In genomic region chr5:102296229-102296817, GRCh38 we compare ENCODE assay signal across 1 cellular context.
A peak's percentile ranks its signal among the peaks of the same experiment; 100 is the strongest.
TF ChIP-seq lines count a peak whose summit lies in the region.

A gene with protein sequence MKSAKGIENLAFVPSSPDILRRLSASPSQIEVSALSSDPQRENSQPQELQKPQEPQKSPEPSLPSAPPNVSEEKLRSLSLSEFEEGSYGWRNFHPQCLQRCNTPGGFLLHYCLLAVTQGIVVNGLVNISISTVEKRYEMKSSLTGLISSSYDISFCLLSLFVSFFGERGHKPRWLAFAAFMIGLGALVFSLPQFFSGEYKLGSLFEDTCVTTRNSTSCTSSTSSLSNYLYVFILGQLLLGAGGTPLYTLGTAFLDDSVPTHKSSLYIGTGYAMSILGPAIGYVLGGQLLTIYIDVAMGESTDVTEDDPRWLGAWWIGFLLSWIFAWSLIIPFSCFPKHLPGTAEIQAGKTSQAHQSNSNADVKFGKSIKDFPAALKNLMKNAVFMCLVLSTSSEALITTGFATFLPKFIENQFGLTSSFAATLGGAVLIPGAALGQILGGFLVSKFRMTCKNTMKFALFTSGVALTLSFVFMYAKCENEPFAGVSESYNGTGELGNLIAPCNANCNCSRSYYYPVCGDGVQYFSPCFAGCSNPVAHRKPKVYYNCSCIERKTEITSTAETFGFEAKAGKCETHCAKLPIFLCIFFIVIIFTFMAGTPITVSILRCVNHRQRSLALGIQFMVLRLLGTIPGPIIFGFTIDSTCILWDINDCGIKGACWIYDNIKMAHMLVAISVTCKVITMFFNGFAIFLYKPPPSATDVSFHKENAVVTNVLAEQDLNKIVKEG (minus strand): TSS chr5:102296284. CDS start chr5:102296262, 22 bp downstream.

TF ChIP-seq in H1, 55 proteins besides CTCF, POLR2A, EP300 and RAD21 (continued from another document):
- TF ChIP-seq HDAC2 (IDR thresholded peaks at IDR 0.05; ENCODE audit: borderline replicate concordance in 1 of 2, low read depth in 2 of 2, low read length in 2 of 2), result peak; percentile 54 to 57; a peak in 2 of 4 replicates
- no peak for TF ChIP-seq NRF1 (IDR thresholded peaks at IDR 0.05; ENCODE audit: low read depth, low read length)
- 0 out of 2 replicates have a peak, but pooled peaks have one; percentile 36 for TF ChIP-seq JUND (IDR thresholded peaks at IDR 0.05; ENCODE audit: low read length)
- no peak for TF ChIP-seq HDAC6 (IDR thresholded peaks at IDR 0.05; ENCODE audit: low read depth, low read length)
- no peak for TF ChIP-seq MAFK (IDR thresholded peaks at IDR 0.05; ENCODE audit: low read depth, low read length)
- no peak for TF ChIP-seq BRCA1 (IDR thresholded peaks at IDR 0.05; ENCODE audit: low read depth, low read length)
- TF ChIP-seq SP2 (IDR thresholded peaks at IDR 0.05; ENCODE audit: low read length), result no peak
- peak; percentile 48; the same call in 1 of the 2 replicates for TF ChIP-seq TEAD4 (IDR thresholded peaks at IDR 0.05; ENCODE audit: low read depth, low read length)
- TF ChIP-seq, protein P1, sequence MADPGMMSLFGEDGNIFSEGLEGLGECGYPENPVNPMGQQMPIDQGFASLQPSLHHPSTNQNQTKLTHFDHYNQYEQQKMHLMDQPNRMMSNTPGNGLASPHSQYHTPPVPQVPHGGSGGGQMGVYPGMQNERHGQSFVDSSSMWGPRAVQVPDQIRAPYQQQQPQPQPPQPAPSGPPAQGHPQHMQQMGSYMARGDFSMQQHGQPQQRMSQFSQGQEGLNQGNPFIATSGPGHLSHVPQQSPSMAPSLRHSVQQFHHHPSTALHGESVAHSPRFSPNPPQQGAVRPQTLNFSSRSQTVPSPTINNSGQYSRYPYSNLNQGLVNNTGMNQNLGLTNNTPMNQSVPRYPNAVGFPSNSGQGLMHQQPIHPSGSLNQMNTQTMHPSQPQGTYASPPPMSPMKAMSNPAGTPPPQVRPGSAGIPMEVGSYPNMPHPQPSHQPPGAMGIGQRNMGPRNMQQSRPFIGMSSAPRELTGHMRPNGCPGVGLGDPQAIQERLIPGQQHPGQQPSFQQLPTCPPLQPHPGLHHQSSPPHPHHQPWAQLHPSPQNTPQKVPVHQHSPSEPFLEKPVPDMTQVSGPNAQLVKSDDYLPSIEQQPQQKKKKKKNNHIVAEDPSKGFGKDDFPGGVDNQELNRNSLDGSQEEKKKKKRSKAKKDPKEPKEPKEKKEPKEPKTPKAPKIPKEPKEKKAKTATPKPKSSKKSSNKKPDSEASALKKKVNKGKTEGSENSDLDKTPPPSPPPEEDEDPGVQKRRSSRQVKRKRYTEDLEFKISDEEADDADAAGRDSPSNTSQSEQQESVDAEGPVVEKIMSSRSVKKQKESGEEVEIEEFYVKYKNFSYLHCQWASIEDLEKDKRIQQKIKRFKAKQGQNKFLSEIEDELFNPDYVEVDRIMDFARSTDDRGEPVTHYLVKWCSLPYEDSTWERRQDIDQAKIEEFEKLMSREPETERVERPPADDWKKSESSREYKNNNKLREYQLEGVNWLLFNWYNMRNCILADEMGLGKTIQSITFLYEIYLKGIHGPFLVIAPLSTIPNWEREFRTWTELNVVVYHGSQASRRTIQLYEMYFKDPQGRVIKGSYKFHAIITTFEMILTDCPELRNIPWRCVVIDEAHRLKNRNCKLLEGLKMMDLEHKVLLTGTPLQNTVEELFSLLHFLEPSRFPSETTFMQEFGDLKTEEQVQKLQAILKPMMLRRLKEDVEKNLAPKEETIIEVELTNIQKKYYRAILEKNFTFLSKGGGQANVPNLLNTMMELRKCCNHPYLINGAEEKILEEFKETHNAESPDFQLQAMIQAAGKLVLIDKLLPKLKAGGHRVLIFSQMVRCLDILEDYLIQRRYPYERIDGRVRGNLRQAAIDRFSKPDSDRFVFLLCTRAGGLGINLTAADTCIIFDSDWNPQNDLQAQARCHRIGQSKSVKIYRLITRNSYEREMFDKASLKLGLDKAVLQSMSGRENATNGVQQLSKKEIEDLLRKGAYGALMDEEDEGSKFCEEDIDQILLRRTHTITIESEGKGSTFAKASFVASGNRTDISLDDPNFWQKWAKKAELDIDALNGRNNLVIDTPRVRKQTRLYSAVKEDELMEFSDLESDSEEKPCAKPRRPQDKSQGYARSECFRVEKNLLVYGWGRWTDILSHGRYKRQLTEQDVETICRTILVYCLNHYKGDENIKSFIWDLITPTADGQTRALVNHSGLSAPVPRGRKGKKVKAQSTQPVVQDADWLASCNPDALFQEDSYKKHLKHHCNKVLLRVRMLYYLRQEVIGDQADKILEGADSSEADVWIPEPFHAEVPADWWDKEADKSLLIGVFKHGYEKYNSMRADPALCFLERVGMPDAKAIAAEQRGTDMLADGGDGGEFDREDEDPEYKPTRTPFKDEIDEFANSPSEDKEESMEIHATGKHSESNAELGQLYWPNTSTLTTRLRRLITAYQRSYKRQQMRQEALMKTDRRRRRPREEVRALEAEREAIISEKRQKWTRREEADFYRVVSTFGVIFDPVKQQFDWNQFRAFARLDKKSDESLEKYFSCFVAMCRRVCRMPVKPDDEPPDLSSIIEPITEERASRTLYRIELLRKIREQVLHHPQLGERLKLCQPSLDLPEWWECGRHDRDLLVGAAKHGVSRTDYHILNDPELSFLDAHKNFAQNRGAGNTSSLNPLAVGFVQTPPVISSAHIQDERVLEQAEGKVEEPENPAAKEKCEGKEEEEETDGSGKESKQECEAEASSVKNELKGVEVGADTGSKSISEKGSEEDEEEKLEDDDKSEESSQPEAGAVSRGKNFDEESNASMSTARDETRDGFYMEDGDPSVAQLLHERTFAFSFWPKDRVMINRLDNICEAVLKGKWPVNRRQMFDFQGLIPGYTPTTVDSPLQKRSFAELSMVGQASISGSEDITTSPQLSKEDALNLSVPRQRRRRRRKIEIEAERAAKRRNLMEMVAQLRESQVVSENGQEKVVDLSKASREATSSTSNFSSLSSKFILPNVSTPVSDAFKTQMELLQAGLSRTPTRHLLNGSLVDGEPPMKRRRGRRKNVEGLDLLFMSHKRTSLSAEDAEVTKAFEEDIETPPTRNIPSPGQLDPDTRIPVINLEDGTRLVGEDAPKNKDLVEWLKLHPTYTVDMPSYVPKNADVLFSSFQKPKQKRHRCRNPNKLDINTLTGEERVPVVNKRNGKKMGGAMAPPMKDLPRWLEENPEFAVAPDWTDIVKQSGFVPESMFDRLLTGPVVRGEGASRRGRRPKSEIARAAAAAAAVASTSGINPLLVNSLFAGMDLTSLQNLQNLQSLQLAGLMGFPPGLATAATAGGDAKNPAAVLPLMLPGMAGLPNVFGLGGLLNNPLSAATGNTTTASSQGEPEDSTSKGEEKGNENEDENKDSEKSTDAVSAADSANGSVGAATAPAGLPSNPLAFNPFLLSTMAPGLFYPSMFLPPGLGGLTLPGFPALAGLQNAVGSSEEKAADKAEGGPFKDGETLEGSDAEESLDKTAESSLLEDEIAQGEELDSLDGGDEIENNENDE (IDR thresholded peaks at IDR 0.05; ENCODE audit: insufficient replicate concordance, low read length), result no peak
- peak; percentile 25; the same call in 1 of the 2 replicates for TF ChIP-seq KDM1A (IDR thresholded peaks at IDR 0.05; ENCODE audit: borderline replicate concordance, low read length)
- TF ChIP-seq SRF (IDR thresholded peaks at IDR 0.05; ENCODE audit: low read depth, low read length), result no peak
- TF ChIP-seq, protein P2, sequence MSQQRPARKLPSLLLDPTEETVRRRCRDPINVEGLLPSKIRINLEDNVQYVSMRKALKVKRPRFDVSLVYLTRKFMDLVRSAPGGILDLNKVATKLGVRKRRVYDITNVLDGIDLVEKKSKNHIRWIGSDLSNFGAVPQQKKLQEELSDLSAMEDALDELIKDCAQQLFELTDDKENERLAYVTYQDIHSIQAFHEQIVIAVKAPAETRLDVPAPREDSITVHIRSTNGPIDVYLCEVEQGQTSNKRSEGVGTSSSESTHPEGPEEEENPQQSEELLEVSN (IDR thresholded peaks at IDR 0.05), result peak; percentile 91
- TF ChIP-seq RNF2 (IDR thresholded peaks at IDR 0.05; ENCODE audit: borderline replicate concordance, low read depth, low read length, missing control alignments, poor library complexity, severe bottlenecking), result no peak
- peak; percentile 100 for TF ChIP-seq EGR1 (IDR thresholded peaks at IDR 0.05; ENCODE audit: borderline replicate concordance, low read depth, low read length)
- TF ChIP-seq NANOG (IDR thresholded peaks at IDR 0.05; ENCODE audit: insufficient read depth, low read depth, low read length, poor library complexity, severe bottlenecking), result no peak
- TF ChIP-seq SAP30 (IDR thresholded peaks at IDR 0.05; ENCODE audit: insufficient read depth, insufficient replicate concordance, low read length), result no peak
- 0 out of 2 replicates have a peak, but pooled peaks have one; percentile 69 for TF ChIP-seq TCF12 (IDR thresholded peaks at IDR 0.05; ENCODE audit: low read depth, low read length)
- peak; percentile 75 for TF ChIP-seq SP1 (IDR thresholded peaks at IDR 0.05; ENCODE audit: low read depth, low read length)
- no peak for TF ChIP-seq GABPA (IDR thresholded peaks at IDR 0.05; ENCODE audit: borderline replicate concordance, insufficient read depth, low read length)
- TF ChIP-seq POLR2AphosphoS5 (IDR thresholded peaks at IDR 0.05; ENCODE audit: low read depth, low read length), result peak; percentile 72
- no peak for TF ChIP-seq CEBPB (IDR thresholded peaks at IDR 0.05; ENCODE audit: low read depth, low read length)
- TF ChIP-seq YY1 (IDR thresholded peaks at IDR 0.05; ENCODE audit: low read depth, low read length), result no peak; the same call in 1 of the 2 replicates
- no peak for TF ChIP-seq FOSL1 (IDR thresholded peaks at IDR 0.05; ENCODE audit: insufficient read depth, low read depth, low read length)
- TF ChIP-seq JUN (IDR thresholded peaks at IDR 0.05; ENCODE audit: low read depth, low read length), result no peak
- TF ChIP-seq CHD1 (IDR thresholded peaks at IDR 0.05; ENCODE audit: low read depth, low read length), result no peak
- no peak for TF ChIP-seq BCL11A (IDR thresholded peaks at IDR 0.05; ENCODE audit: low read depth in 2 of 2, low read length in 2 of 2)
- peak; percentile 64 for TF ChIP-seq TAF1 (IDR thresholded peaks at IDR 0.05; ENCODE audit: low read depth, low read length)
- TF ChIP-seq TBP (IDR thresholded peaks at IDR 0.05; ENCODE audit: low read depth, low read length), result peak; percentile 42; the same call in 1 of the 2 replicates
- TF ChIP-seq SIN3A (conservative IDR thresholded peaks at IDR 0.05 in 1 of 2, IDR thresholded peaks at IDR 0.05 in 1 of 2; ENCODE audit: low read depth in 1 of 2, low read length in 2 of 2), result peak in 1 of 2 experiments; percentile 56; a peak in 1 of 4 replicates
- TF ChIP-seq RXRA (IDR thresholded peaks at IDR 0.05; ENCODE audit: insufficient read depth, low read depth, low read length), result no peak
- peak; percentile 85 for TF ChIP-seq CTBP2 (IDR thresholded peaks at IDR 0.05; ENCODE audit: borderline replicate concordance, insufficient read depth, insufficient read length, low read length)
